ENCODE assay signal across 1 cellular context in the genomic region with DNA sequence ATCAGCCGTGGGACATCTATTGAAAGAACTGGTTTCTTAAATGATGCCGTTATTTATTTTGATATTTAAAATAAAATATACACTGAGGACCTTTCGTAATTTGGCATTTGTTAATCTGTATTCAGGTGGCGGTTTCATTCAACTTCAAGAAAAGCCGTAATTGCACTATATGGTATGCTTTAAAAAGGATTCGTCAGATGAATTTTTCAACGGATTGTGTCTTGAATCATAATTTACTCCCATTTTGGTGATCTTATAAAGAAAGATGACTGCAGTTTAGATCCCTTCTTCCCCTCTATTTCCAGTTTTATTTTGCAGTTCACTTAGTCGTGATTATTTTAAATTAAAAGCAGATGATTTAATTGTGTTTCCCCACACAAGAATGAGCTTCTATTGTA.
TF ChIP-seq lines count a peak whose summit lies in the region.

No MANE protein-coding gene starts in this region.

TF ChIP-seq in GM23338, 12 proteins besides CTCF, POLR2A, EP300 and RAD21 (continued from another document):
- TF ChIP-seq, protein P1, sequence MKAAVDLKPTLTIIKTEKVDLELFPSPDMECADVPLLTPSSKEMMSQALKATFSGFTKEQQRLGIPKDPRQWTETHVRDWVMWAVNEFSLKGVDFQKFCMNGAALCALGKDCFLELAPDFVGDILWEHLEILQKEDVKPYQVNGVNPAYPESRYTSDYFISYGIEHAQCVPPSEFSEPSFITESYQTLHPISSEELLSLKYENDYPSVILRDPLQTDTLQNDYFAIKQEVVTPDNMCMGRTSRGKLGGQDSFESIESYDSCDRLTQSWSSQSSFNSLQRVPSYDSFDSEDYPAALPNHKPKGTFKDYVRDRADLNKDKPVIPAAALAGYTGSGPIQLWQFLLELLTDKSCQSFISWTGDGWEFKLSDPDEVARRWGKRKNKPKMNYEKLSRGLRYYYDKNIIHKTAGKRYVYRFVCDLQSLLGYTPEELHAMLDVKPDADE (IDR thresholded peaks at IDR 0.05): no peak
- TF ChIP-seq CREB1 (CRISPR knock-in tag; IDR thresholded peaks at IDR 0.05; ENCODE audit: low read depth): no peak
- no peak for TF ChIP-seq STAT1 (IDR thresholded peaks at IDR 0.05; ENCODE audit: unreplicated experiment)
- TF ChIP-seq ZNF114 (CRISPR knock-in tag; IDR thresholded peaks at IDR 0.05): no peak
- TF ChIP-seq, protein P2, sequence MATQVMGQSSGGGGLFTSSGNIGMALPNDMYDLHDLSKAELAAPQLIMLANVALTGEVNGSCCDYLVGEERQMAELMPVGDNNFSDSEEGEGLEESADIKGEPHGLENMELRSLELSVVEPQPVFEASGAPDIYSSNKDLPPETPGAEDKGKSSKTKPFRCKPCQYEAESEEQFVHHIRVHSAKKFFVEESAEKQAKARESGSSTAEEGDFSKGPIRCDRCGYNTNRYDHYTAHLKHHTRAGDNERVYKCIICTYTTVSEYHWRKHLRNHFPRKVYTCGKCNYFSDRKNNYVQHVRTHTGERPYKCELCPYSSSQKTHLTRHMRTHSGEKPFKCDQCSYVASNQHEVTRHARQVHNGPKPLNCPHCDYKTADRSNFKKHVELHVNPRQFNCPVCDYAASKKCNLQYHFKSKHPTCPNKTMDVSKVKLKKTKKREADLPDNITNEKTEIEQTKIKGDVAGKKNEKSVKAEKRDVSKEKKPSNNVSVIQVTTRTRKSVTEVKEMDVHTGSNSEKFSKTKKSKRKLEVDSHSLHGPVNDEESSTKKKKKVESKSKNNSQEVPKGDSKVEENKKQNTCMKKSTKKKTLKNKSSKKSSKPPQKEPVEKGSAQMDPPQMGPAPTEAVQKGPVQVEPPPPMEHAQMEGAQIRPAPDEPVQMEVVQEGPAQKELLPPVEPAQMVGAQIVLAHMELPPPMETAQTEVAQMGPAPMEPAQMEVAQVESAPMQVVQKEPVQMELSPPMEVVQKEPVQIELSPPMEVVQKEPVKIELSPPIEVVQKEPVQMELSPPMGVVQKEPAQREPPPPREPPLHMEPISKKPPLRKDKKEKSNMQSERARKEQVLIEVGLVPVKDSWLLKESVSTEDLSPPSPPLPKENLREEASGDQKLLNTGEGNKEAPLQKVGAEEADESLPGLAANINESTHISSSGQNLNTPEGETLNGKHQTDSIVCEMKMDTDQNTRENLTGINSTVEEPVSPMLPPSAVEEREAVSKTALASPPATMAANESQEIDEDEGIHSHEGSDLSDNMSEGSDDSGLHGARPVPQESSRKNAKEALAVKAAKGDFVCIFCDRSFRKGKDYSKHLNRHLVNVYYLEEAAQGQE (IDR thresholded peaks at IDR 0.05; ENCODE audit: unreplicated experiment): no peak
- TF ChIP-seq EZH2 (IDR thresholded peaks at IDR 0.05; ENCODE audit: low read depth, unreplicated experiment): no peak
- no peak for TF ChIP-seq ZNF331 (CRISPR knock-in tag; IDR thresholded peaks at IDR 0.05; ENCODE audit: low read depth)
- TF ChIP-seq JUNB (IDR thresholded peaks at IDR 0.05; ENCODE audit: unreplicated experiment): no peak
TF ChIP-seq in GM23338: peak in this region for 0.
